Comparison of ENCODE assay signal across 8 cellular contexts in genomic region chr7:45923290-45923689, GRCh38. TPM values are rescaled to one million over a fixed set of nuclear protein-coding genes. Genes with fewer than 3 reads are reported as not detected.
DNase-seq lines count a peak whose midpoint lies in the region; ATAC-seq and TF ChIP-seq lines count a peak whose summit lies in the region.

No MANE protein-coding gene starts in this region.

- DNase-seq in ELR (ENCODE audit: low read depth) (peak; percentile 84), HT-29 (ENCODE audit: low spot score) (peak; percentile 88), Panc1 (ENCODE audit: low read depth, low spot score) (no peak), cardiac septum (ENCODE audit: low spot score) (peak; percentile 85), posterior vena cava (ENCODE audit: low spot score) (peak; percentile 94)
- DNase-seq in activated naive CD8-positive, alpha-beta T cell treated with anti-CD3 and anti-CD28 coated beads, Interleukin-2, amount 10 ng/mL, durations not matched to agents 7 days and 5 days = peak; percentile 76

- no peaks in the 10 kb centered on the region for H3K36me3 Mint-ChIP-seq in activated naive CD8-positive, alpha-beta T cell treated with anti-CD3 and anti-CD28 coated beads, Interleukin-2, amount 10 ng/mL, durations not matched to agents 7 days and 5 days

- intact Hi-C loops in Panc1 (cut with micrococcal nuclease; ENCODE audit: unreplicated experiment) (loop anchor here (5.0 to 10.0 kb wide), 3 partner anchors 209 to 1159 kb away; no protein-coding TSS in a partner anchor), cardiac septum (cut with DNase I) (loop anchor here (2.0 to 10.0 kb wide), 5 partner anchors 292 to 1166 kb away; no protein-coding TSS in a partner anchor), posterior vena cava (cut with DNase I) (loop anchor here (2.0 to 10.0 kb wide), 4 partner anchors 429 to 1258 kb away; no protein-coding TSS in a partner anchor)

- POLR2A ChIA-PET in Panc1 (lab: Charles Lee) = no interaction called here
- POLR2A ChIA-PET in activated naive CD8-positive, alpha-beta T cell treated with anti-CD3 and anti-CD28 coated beads, Interleukin-2, amount 10 ng/mL, durations not matched to agents 7 days and 5 days (lab: Charles Lee) = interaction anchor here (2.9 kb wide), 1 partner anchor 17 kb away, joined by 10 read pairs; no protein-coding TSS in a partner anchor

- CTCF ChIA-PET in Panc1 (lab: Charles Lee) = interaction anchor here (0.6 to 1.3 kb wide), 9 partner anchors 34 to 1257 kb away, joined by 3 to 6 read pairs (median 4); no protein-coding TSS in a partner anchor

- H3K4me3 ChIP-seq in Panc1 (ENCODE audit: low read depth in 2 of 2, low read length in 2 of 2) = peak overlapping the region; percentile 30 to 46

- no peaks in the 10 kb centered on the region for H3K9me3 Mint-ChIP-seq in activated naive CD8-positive, alpha-beta T cell treated with anti-CD3 and anti-CD28 coated beads, Interleukin-2, amount 10 ng/mL, durations not matched to agents 7 days and 5 days

- BruUV-seq in Panc1 (replicated peaks; lab: Mats Ljungman, UMichigan) = no TSS peak

- H3K4me1 ChIP-seq in Panc1 (ENCODE audit: control insufficient read depth, insufficient read depth, low read length) = peaks cover 14% of the 10 kb centered on the region; the same call in 1 of the 2 replicates

- in situ Hi-C loops in Panc1 (cut with HindIII; ENCODE audit: low pct_unique_long_range_greater_than_20kb, low sequenced_read_pairs) = no loop called here

- peak overlapping the region; percentile 61 for H3K4me3 Mint-ChIP-seq in activated naive CD8-positive, alpha-beta T cell treated with anti-CD3 and anti-CD28 coated beads, Interleukin-2, amount 10 ng/mL, durations not matched to agents 7 days and 5 days

- peaks cover 9% of the 10 kb centered on the region for H3K27me3 ChIP-seq in Panc1 (ENCODE audit: control insufficient read depth, insufficient read depth, low read length)

- ATAC-seq in Panc1 (peak; percentile 81), GM18502 (IDR thresholded peaks at IDR 0.05; ENCODE audit: poor library complexity, unreplicated experiment) (no peak), HG03159 (IDR thresholded peaks at IDR 0.05; ENCODE audit: unreplicated experiment) (no peak)
- no peak for ATAC-seq in activated naive CD8-positive, alpha-beta T cell treated with anti-CD3 and anti-CD28 coated beads, Interleukin-2, amount 10 ng/mL, durations not matched to agents 7 days and 5 days (ENCODE audit: low read depth)

- H3K36me3 ChIP-seq in Panc1 (ENCODE audit: control insufficient read depth, insufficient read depth, low read length) = no peaks in the 10 kb centered on the region

- H3K27ac Mint-ChIP-seq in activated naive CD8-positive, alpha-beta T cell treated with anti-CD3 and anti-CD28 coated beads, Interleukin-2, amount 10 ng/mL, durations not matched to agents 7 days and 5 days = no peak overlapping the region

- H3K4me1 Mint-ChIP-seq in activated naive CD8-positive, alpha-beta T cell treated with anti-CD3 and anti-CD28 coated beads, Interleukin-2, amount 10 ng/mL, durations not matched to agents 7 days and 5 days = peaks cover 27% of the 10 kb centered on the region

- H3K27me3 Mint-ChIP-seq in activated naive CD8-positive, alpha-beta T cell treated with anti-CD3 and anti-CD28 coated beads, Interleukin-2, amount 10 ng/mL, durations not matched to agents 7 days and 5 days = peaks cover 46% of the 10 kb centered on the region

- no peaks in the 10 kb centered on the region for H3K9me3 ChIP-seq in Panc1 (ENCODE audit: control insufficient read depth, insufficient read depth, low read depth, low read length)

- peak; percentile 99 for TF ChIP-seq CTCF in Panc1 (IDR thresholded peaks at IDR 0.05)

- H3K27ac ChIP-seq in Panc1 (ENCODE audit: low read length) = no peak overlapping the region

RNA-seq across cellular contexts. Expression of gene IGFBP3, which starts 2.2 kb away (rescaled TPM):
- total RNA-seq in HT-29 (2014; rRNA removed; shearing (Covaris generic)) = not detected in 2 replicates
- total RNA-seq in Panc1 (2021; ENCODE audit: unreplicated experiment) = 6.0 TPM
- polyA plus RNA-seq in Panc1 (2012; ENCODE audit: insufficient read length) = 11.4 TPM
- 10 to 100 TPM in 1 of 2 experiments, 1 to 10 TPM in 1; 7.8 to 12.5 TPM for total RNA-seq in activated naive CD8-positive, alpha-beta T cell treated with anti-CD3 and anti-CD28 coated beads, Interleukin-2, amount 10 ng/mL, durations not matched to agents 7 days and 5 days
- 98.7 TPM for total RNA-seq in cardiac septum
- total RNA-seq in posterior vena cava = 100 to 1,000 TPM; 147 TPM

RNA-seq across cellular contexts. Expression of gene IGFBP1, which starts 35.0 kb away (rescaled TPM):
- total RNA-seq in HT-29 (2014; rRNA removed; shearing (Covaris generic)) = 0.31 TPM in 1 of 2 replicates, not detected in the other
- 0.33 TPM for total RNA-seq in Panc1 (2021; ENCODE audit: unreplicated experiment)
- not detected for polyA plus RNA-seq in Panc1 (2012; ENCODE audit: insufficient read length)
- total RNA-seq in activated naive CD8-positive, alpha-beta T cell treated with anti-CD3 and anti-CD28 coated beads, Interleukin-2, amount 10 ng/mL, durations not matched to agents 7 days and 5 days = not detected
- not detected for total RNA-seq in cardiac septum
- not detected for total RNA-seq in posterior vena cava

RNA-seq across cellular contexts. Expression of gene CCDC201, which starts 50.4 kb away (rescaled TPM):
- total RNA-seq in HT-29 (2014; rRNA removed; shearing (Covaris generic)) = not detected in 2 replicates
- total RNA-seq in Panc1 (2021; ENCODE audit: unreplicated experiment) (not detected), cardiac septum (not detected), posterior vena cava (not detected)
- polyA plus RNA-seq in Panc1 (2012; ENCODE audit: insufficient read length) = not detected
- not detected for total RNA-seq in activated naive CD8-positive, alpha-beta T cell treated with anti-CD3 and anti-CD28 coated beads, Interleukin-2, amount 10 ng/mL, durations not matched to agents 7 days and 5 days
